ENCODE assay signal across 8 cellular contexts in the genomic region with DNA sequence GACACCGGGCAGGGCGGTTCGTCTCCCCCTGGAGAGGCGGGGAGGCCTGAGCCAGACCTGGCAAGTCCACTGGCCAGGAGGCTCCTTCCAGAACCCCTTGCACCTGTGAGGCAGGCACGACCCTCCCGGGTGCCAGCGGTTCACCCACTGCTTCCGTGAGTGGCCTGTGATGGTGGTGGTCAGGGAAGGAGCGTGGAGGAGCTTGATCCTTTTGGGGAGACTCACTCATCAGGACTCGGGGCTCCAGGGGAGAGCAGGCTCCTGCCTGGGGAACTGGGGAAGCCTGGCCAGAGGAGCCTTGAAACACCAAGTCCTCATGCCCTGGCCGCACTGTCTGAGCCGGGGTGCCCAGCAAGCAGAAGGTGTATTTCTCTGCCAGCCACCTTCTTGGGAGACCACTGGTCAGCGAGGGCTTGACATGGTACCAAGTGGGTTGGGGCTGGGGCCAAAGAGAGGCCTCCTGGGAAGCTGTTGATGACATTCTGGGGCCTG. TPM values are rescaled to one million over a fixed set of nuclear protein-coding genes. Genes with fewer than 3 reads are reported as not detected.
DNase-seq lines count a peak whose midpoint lies in the region; ATAC-seq and TF ChIP-seq lines count a peak whose summit lies in the region.

No MANE protein-coding gene starts in this region.

- no peaks in the 10 kb centered on the region for H3K27me3 ChIP-seq in CD8-positive, alpha-beta memory T cell (ENCODE audit: insufficient read depth, low read length, poor library complexity, severe bottlenecking)
- H3K27me3 ChIP-seq in NT2/D1 (ENCODE audit: insufficient read depth, insufficient read length) (no peaks in the 10 kb centered on the region), endodermal cell (ENCODE audit: control insufficient read depth, insufficient read depth, low read length, poor library complexity, severe bottlenecking) (no peaks in the 10 kb centered on the region)

- H3K27ac ChIP-seq in CD8-positive, alpha-beta memory T cell (ENCODE audit: low read depth, low read length) = peak overlapping the region; percentile 67
- no peak overlapping the region for H3K27ac ChIP-seq in endodermal cell (ENCODE audit: low read depth, low read length)

- peak overlapping the region in 4 of 8 donors; percentile 21 to 66 (median 38) for H3K27ac Mint-ChIP-seq in CD8-positive, alpha-beta memory T cell
- H3K27ac Mint-ChIP-seq in endodermal cell (no peak overlapping the region), osteocyte (ENCODE audit: unreplicated experiment) (no peak overlapping the region)

- peaks cover 8 to 37% (median 14%) of the 10 kb centered on the region in 3 donors for H3K4me1 Mint-ChIP-seq in CD8-positive, alpha-beta memory T cell
- H3K4me1 Mint-ChIP-seq in endodermal cell (no peaks in the 10 kb centered on the region), osteocyte (ENCODE audit: unreplicated experiment) (peaks cover 8% of the 10 kb centered on the region)

- H3K9ac ChIP-seq in NT2/D1 (ENCODE audit: insufficient read length, low read depth) (peak overlapping the region; percentile 80), endodermal cell (ENCODE audit: extremely low read depth, low read length, poor library complexity, severe bottlenecking) (no peak overlapping the region)

- POLR2A ChIA-PET in CD8-positive, alpha-beta memory T cell (lab: Charles Lee) = no interaction called here

- no peak for DNase-seq in CD8-positive, alpha-beta memory T cell
- DNase-seq in NT2/D1 (ENCODE audit: low read depth, low spot score) (no peak), endodermal cell (no peak), osteocyte (ENCODE audit: extremely low spot score, unreplicated experiment) (no peak), amygdala (lab: John Stamatoyannopoulos, UW) (no peak)
- DNase-seq in stimulated activated CD4-positive, alpha-beta T cell treated with anti-CD3 and anti-CD28 coated beads, Interleukin-15, amount 100 ng/mL, for 24 hours = no peak

- peak overlapping the region; percentile 37 for H3K4me3 ChIP-seq in CD8-positive, alpha-beta memory T cell (ENCODE audit: low read length)
- H3K4me3 ChIP-seq in NT2/D1 (ENCODE audit: insufficient read length, low read depth) = peak overlapping the region; percentile 28
- H3K4me3 ChIP-seq in endodermal cell (ENCODE audit: low read length) = peak overlapping the region; percentile 75

- H3K4me3 Mint-ChIP-seq in CD8-positive, alpha-beta memory T cell = peak overlapping the region in 5 of 7 donors; percentile 12 to 69 (median 47)
- peak overlapping the region; percentile 60 for H3K4me3 Mint-ChIP-seq in endodermal cell
- H3K4me3 Mint-ChIP-seq in osteocyte (ENCODE audit: unreplicated experiment) = peak overlapping the region; percentile 56

- CTCF ChIA-PET in CD8-positive, alpha-beta memory T cell (lab: Charles Lee) = interaction anchor here (1.5 kb wide), 1 partner anchor 17 kb away, joined by 4 read pairs; no protein-coding TSS in a partner anchor

- H3K9me3 Mint-ChIP-seq in CD8-positive, alpha-beta memory T cell = no peaks in the 10 kb centered on the region
- peaks cover 67% of the 10 kb centered on the region for H3K9me3 Mint-ChIP-seq in endodermal cell
- no peaks in the 10 kb centered on the region for H3K9me3 Mint-ChIP-seq in osteocyte (ENCODE audit: unreplicated experiment)

- H3K27me3 Mint-ChIP-seq in CD8-positive, alpha-beta memory T cell = peaks cover 0 to 2% of the 10 kb centered on the region in 2 donors
- H3K27me3 Mint-ChIP-seq in endodermal cell (ENCODE audit: insufficient read depth) = no peaks in the 10 kb centered on the region
- H3K27me3 Mint-ChIP-seq in osteocyte (ENCODE audit: unreplicated experiment) = no peaks in the 10 kb centered on the region

- H3K9me3 ChIP-seq in CD8-positive, alpha-beta memory T cell (ENCODE audit: low read length) = no peaks in the 10 kb centered on the region
- H3K9me3 ChIP-seq in NT2/D1 (ENCODE audit: insufficient read depth, low read length) (no peaks in the 10 kb centered on the region), endodermal cell (ENCODE audit: control insufficient read depth, low read length) (no peaks in the 10 kb centered on the region)

- TF ChIP-seq CTCF in endodermal cell (conservative IDR thresholded peaks at IDR 0.05) (no peak), osteocyte (IDR thresholded peaks at IDR 0.05) (no peak)

- peaks cover 21% of the 10 kb centered on the region for H3K4me1 ChIP-seq in CD8-positive, alpha-beta memory T cell (ENCODE audit: insufficient read depth, low read length)
- H3K4me1 ChIP-seq in NT2/D1 (ENCODE audit: insufficient read depth, insufficient read length) = no peaks in the 10 kb centered on the region
- H3K4me1 ChIP-seq in endodermal cell (ENCODE audit: control insufficient read depth, insufficient read depth, low read length) = no peaks in the 10 kb centered on the region

- peaks cover 0 to 45% (median 0%) of the 10 kb centered on the region in 3 donors for H3K36me3 Mint-ChIP-seq in CD8-positive, alpha-beta memory T cell
- H3K36me3 Mint-ChIP-seq in endodermal cell (ENCODE audit: low read depth) = peaks cover 21% of the 10 kb centered on the region
- H3K36me3 Mint-ChIP-seq in osteocyte (ENCODE audit: unreplicated experiment) = peaks cover 12% of the 10 kb centered on the region

- WGBS in endodermal cell (ENCODE audit: insufficient coverage in 1 of 2, insufficient read length in 1 of 2), 2 experiments = 68% methylated on average over 13 of the region's 13 CpGs; no CpG with 5 or more reads in 1 of the 2 experiments

- ATAC-seq in GM19023 (IDR thresholded peaks at IDR 0.05; ENCODE audit: unreplicated experiment) (no peak), HG03469 (IDR thresholded peaks at IDR 0.05; ENCODE audit: unreplicated experiment) (no peak)

- no peaks in the 10 kb centered on the region for H3K36me3 ChIP-seq in CD8-positive, alpha-beta memory T cell (ENCODE audit: insufficient read depth, low read length)
- H3K36me3 ChIP-seq in NT2/D1 (ENCODE audit: insufficient read depth, insufficient read length, low read length) (peaks cover 59% of the 10 kb centered on the region), endodermal cell (ENCODE audit: control insufficient read depth, insufficient read depth, low read length) (peaks cover 25% of the 10 kb centered on the region)

RNA-seq across cellular contexts. Expression of a gene that starts 0.9 kb away (rescaled TPM):
- 10 to 100 TPM; 79.5 to 81.3 TPM for total RNA-seq in CD8-positive, alpha-beta memory T cell
- polyA plus RNA-seq in CD8-positive, alpha-beta memory T cell = 59.6 TPM
- 100 to 1,000 TPM in 1 of 2 donors, 10 to 100 TPM in 1; 91.0 to 102 TPM for total RNA-seq in endodermal cell
- 69.6 TPM for polyA plus RNA-seq in endodermal cell (2013, experiment 1 of 2)
- 74.4 TPM for polyA plus RNA-seq in endodermal cell (2013, experiment 2 of 2)
- total RNA-seq in osteocyte = 92.2 and 92.8 TPM in 2 replicates

RNA-seq across cellular contexts. Expression of a gene that starts 7.8 kb away (rescaled TPM):
- total RNA-seq in CD8-positive, alpha-beta memory T cell = 100 to 1,000 TPM; 107 to 113 TPM
- polyA plus RNA-seq in CD8-positive, alpha-beta memory T cell = 49.1 TPM
- total RNA-seq in endodermal cell = 100 to 1,000 TPM; 143 to 179 TPM
- polyA plus RNA-seq in endodermal cell (2013, experiment 1 of 2) = 302 TPM
- 251 TPM for polyA plus RNA-seq in endodermal cell (2013, experiment 2 of 2)
- total RNA-seq in osteocyte = 135 and 152 TPM in 2 replicates

RNA-seq across cellular contexts. Expression of a gene that starts 13.3 kb away (rescaled TPM):
- total RNA-seq in CD8-positive, alpha-beta memory T cell = 10 to 100 TPM; 34.1 to 39.2 TPM
- polyA plus RNA-seq in CD8-positive, alpha-beta memory T cell = 0.79 TPM
- 10 to 100 TPM; 52.6 to 68.8 TPM for total RNA-seq in endodermal cell
- 68.6 TPM for polyA plus RNA-seq in endodermal cell (2013, experiment 1 of 2)
- polyA plus RNA-seq in endodermal cell (2013, experiment 2 of 2) = 65.1 TPM
- total RNA-seq in osteocyte = 107 and 108 TPM in 2 replicates

RNA-seq across cellular contexts. Expression of a gene that starts 16.3 kb away (rescaled TPM):
- 10 to 100 TPM; 43.0 to 43.2 TPM for total RNA-seq in CD8-positive, alpha-beta memory T cell
- 129 TPM for polyA plus RNA-seq in CD8-positive, alpha-beta memory T cell
- total RNA-seq in endodermal cell (10 to 100 TPM; 61.6 to 66.8 TPM), osteocyte (144 and 153 TPM in 2 replicates)
- polyA plus RNA-seq in endodermal cell (2013, experiment 1 of 2) = 92.5 TPM
- 84.1 TPM for polyA plus RNA-seq in endodermal cell (2013, experiment 2 of 2)

RNA-seq across cellular contexts. Expression of a gene that starts 33.5 kb away (rescaled TPM):
- total RNA-seq in CD8-positive, alpha-beta memory T cell = 10 to 100 TPM; 51.9 to 52.3 TPM
- polyA plus RNA-seq in CD8-positive, alpha-beta memory T cell = 41.4 TPM
- total RNA-seq in endodermal cell (10 to 100 TPM; 32.9 to 62.9 TPM), osteocyte (46.2 and 47.3 TPM in 2 replicates)
- polyA plus RNA-seq in endodermal cell (2013, experiment 1 of 2) = 40.6 TPM
- 39.8 TPM for polyA plus RNA-seq in endodermal cell (2013, experiment 2 of 2)
